21 cellular contexts compared by ENCODE assay signal in the genomic region with DNA sequence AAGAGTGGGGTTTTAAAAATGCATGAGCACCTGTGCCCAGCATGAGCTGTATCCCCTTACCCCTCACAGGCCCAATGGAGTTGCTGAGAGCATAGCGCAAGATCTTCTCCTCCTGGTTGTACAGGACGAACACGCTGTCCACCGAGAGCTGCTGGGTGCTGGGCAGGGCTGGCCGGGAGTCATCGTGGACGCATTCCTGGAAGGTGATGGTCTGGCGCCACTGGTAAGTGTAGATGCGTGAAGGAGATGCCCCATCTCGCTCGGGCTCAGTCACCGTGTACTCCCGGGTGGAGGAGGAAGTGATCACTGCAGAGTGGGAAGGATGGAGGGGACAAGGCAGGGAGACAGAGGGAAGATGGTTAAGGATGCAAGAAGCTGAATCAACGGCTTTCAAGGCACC.
"Had no signal": no experiment of that assay in that cellular context is flagged by ENCODE, and none has a peak within 500 bp of the region (broad histone marks: within the 10 kb centered on the region; RNA-seq: fewer than 3 reads in every experiment).

No MANE protein-coding gene starts in this region.

- H3K4me1 Mint-ChIP-seq: stimulated activated memory B cell treated with anti-CD40 and anti-IgM and Interleukin-4, amounts not matched to agents 10 μg/mL and 1 μg/mL and 100 μg/mL, for 72 hours had no signal

- H3K27ac Mint-ChIP-seq: nephron progenitor cell; stimulated activated memory B cell treated with anti-CD40 and anti-IgM and Interleukin-4, amounts not matched to agents 10 μg/mL and 1 μg/mL and 100 μg/mL, for 72 hours; stimulated activated naive CD8-positive, alpha-beta T cell treated with anti-CD3 and anti-CD28 coated beads, Interleukin-15, amount 100 ng/mL, for 72 hours had no signal

- ATAC-seq: esophagus mucosa; left lobe of liver; lower lobe of right lung; right cardiac atrium; stimulated activated memory B cell treated with anti-CD40 and anti-IgM and Interleukin-4, amounts not matched to agents 10 μg/mL and 1 μg/mL and 100 μg/mL, for 72 hours; stimulated activated naive CD8-positive, alpha-beta T cell treated with anti-CD3 and anti-CD28 coated beads, Interleukin-15, amount 100 ng/mL, for 72 hours had no signal

- H3K27me3 ChIP-seq: neutrophil, ovary, testis had no signal

- H3K9me3 Mint-ChIP-seq: central memory CD8-positive, alpha-beta T cell; nephron progenitor cell; stimulated activated memory B cell treated with anti-CD40 and anti-IgM and Interleukin-4, amounts not matched to agents 10 μg/mL and 1 μg/mL and 100 μg/mL, for 72 hours; stimulated activated naive CD8-positive, alpha-beta T cell treated with anti-CD3 and anti-CD28 coated beads, Interleukin-15, amount 100 ng/mL, for 72 hours had no signal

- H3K27me3 Mint-ChIP-seq: central memory CD8-positive, alpha-beta T cell had no signal

- H3K4me3 ChIP-seq: dorsolateral prefrontal cortex, lower lobe of right lung, ovary, smooth muscle cell, testis had no signal

- DNase-seq: cortex of kidney; dorsolateral prefrontal cortex; effector CD8-positive, alpha-beta T cell; islet precursor cell; lower lobe of right lung; mesenchymal stem cell; midbrain; nephron progenitor cell; right cardiac atrium; stimulated activated CD4-positive, alpha-beta T cell treated with anti-CD3 and anti-CD28 coated beads, Interleukin-2, amount 100 ng/mL, for 48 hours; stimulated activated CD8-positive, alpha-beta memory T cell treated with anti-CD3 and anti-CD28 coated beads, Interleukin-4, amount 100 ng/mL, for 48 hours; stimulated activated naive CD8-positive, alpha-beta T cell treated with anti-CD3 and anti-CD28 coated beads, Interleukin-15, amount 100 ng/mL, for 72 hours; testis; trophoblast cell had no signal

- H3K36me3 Mint-ChIP-seq: stimulated activated memory B cell treated with anti-CD40 and anti-IgM and Interleukin-4, amounts not matched to agents 10 μg/mL and 1 μg/mL and 100 μg/mL, for 72 hours had no signal

- H3K27ac ChIP-seq: dorsolateral prefrontal cortex, lower lobe of right lung, neutrophil, ovary, testis had no signal

- H3K36me3 ChIP-seq: neutrophil, ovary had no signal

- H3K9me3 ChIP-seq: lower lobe of right lung, neutrophil, ovary, testis had no signal

- H3K4me3 Mint-ChIP-seq: central memory CD8-positive, alpha-beta T cell; nephron progenitor cell; stimulated activated memory B cell treated with anti-CD40 and anti-IgM and Interleukin-4, amounts not matched to agents 10 μg/mL and 1 μg/mL and 100 μg/mL, for 72 hours; stimulated activated naive CD8-positive, alpha-beta T cell treated with anti-CD3 and anti-CD28 coated beads, Interleukin-15, amount 100 ng/mL, for 72 hours had no signal
